ENCODE assay signal across 8 cellular contexts in the genomic region with DNA sequence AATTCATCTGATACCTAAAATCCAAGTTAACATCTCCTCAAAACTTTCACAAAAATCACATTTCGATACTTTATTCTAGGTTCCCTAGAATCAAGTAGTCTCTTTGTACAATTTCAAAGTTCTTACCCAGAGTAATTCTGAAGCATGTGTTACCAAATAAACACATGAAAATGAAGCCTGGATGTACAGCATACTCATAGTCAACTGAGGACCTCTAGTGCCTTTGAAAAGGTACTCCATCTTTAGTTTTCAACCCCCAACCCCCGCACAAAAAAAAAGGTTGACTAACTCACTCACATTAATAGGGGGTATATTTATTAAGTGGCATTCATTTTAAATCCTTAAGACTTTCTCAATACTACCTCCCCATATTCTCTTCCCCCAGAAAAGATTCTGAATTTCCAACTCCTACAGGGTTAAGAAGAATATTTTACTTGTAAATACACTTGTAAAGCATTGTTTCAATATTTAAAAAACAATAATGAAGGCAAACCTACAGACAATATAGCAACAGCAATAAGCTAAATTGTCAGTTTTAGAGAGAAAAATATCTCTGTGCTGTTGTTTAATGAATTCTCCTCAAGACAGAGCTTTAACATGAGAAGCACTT. TPM values are rescaled to one million over a fixed set of nuclear protein-coding genes. Genes with fewer than 3 reads are reported as not detected.
A peak's percentile ranks its signal among the peaks of the same experiment; 100 is the strongest.
DNase-seq lines count a peak whose midpoint lies in the region; ATAC-seq and TF ChIP-seq lines count a peak whose summit lies in the region.

No MANE protein-coding gene starts in this region.

- DNase-seq in BE2C (no peak), NCI-H2081 treated with DMSO at 0.1 percent for 48 hours (lab: John Stamatoyannopoulos, UW) (peak; percentile 14), glomerular visceral epithelial cell (ENCODE audit: extremely low spot score) (peak; percentile 54), putamen (ENCODE audit: low spot score) (peak; percentile 37), NK-92 (lab: John Stamatoyannopoulos, UW; ENCODE audit: unreplicated experiment) (no peak)

- H3K4me1 ChIP-seq in BE2C = no peaks in the 10 kb centered on the region

- H3K36me3 ChIP-seq in BE2C = no peaks in the 10 kb centered on the region

- H3K9me3 ChIP-seq in BE2C = no peaks in the 10 kb centered on the region

- H3K4me3 ChIP-seq in BE2C (ENCODE audit: low read depth, low read length) (no peak overlapping the region), WI38 (ENCODE audit: low read depth, low read length) (no peak overlapping the region)

- no peaks in the 10 kb centered on the region for H3K27me3 ChIP-seq in BE2C

- ATAC-seq in GM18505 (IDR thresholded peaks at IDR 0.05; ENCODE audit: unreplicated experiment) (peak; percentile 95), HG02885 (IDR thresholded peaks at IDR 0.05; ENCODE audit: poor library complexity, unreplicated experiment) (peak; percentile 93)

- peak; percentile 76 for TF ChIP-seq CTCF in BE2C (IDR thresholded peaks at IDR 0.05; ENCODE audit: low read depth, low read length)
- peak; percentile 35; the same call in 1 of the 2 replicates for TF ChIP-seq CTCF in WI38 (IDR thresholded peaks at IDR 0.05; ENCODE audit: low read depth, low read length)

- no peak for TF ChIP-seq POLR2A in GM18505 (IDR thresholded peaks at IDR 0.05; ENCODE audit: borderline replicate concordance, extremely low read depth, insufficient read depth, insufficient read length)

RNA-seq across cellular contexts. Expression of gene PLN, which starts 3.1 kb away (rescaled TPM):
- not detected for polyA plus RNA-seq in BE2C (2012; ENCODE audit: insufficient read depth, insufficient read length, low read depth)

Comparison
In these comparisons a context has a peak if more than half of its experiments do, and no peak if none do; other contexts are left out.
1. DNase-seq: peak in NCI-H2081 treated with DMSO at 0.1 percent for 48 hours (single experiment), glomerular visceral epithelial cell (single experiment) and putamen (single experiment); none in BE2C (single experiment) and NK-92 (single experiment).